ENCODE assay signal across 30 cellular contexts in genomic region chr2:102522169-102522568, GRCh38. TPM values are rescaled to one million over a fixed set of nuclear protein-coding genes. Genes with fewer than 3 reads are reported as not detected.
"Had no signal": no experiment of that assay in that cellular context is flagged by ENCODE, and none has a peak within 500 bp of the region (broad histone marks: within the 10 kb centered on the region; RNA-seq: fewer than 3 reads in every experiment).

No MANE protein-coding gene starts in this region.

- H2AFZ ChIP-seq: parathyroid adenoma had no signal

- H3K27ac Mint-ChIP-seq: naive B cell; naive thymus-derived CD8-positive, alpha-beta T cell; nephron progenitor cell; progenitor cell of endocrine pancreas; stimulated activated effector memory CD8-positive, alpha-beta T cell treated with anti-CD3 and anti-CD28 coated beads, Interleukin-12 subunit alpha, Interleukin-12 subunit beta, amount 100 ng/mL, for 72 hours; stimulated activated naive CD8-positive, alpha-beta T cell treated with anti-CD3 and anti-CD28 coated beads, Interleukin-15, amount 100 ng/mL, for 72 hours had no signal

- H3K4me1 ChIP-seq: parathyroid adenoma, psoas muscle, suprapubic skin, testis, tibial artery, upper lobe of left lung, vagina had no signal

- H3K9me3 ChIP-seq: ovary, psoas muscle, suprapubic skin, testis, tibial artery, transverse colon, upper lobe of left lung, vagina had no signal

- FAIRE-seq: urothelium cell line had no signal

- H3K9ac ChIP-seq: parathyroid adenoma had no signal

- H3K27me3 ChIP-seq: ovary, suprapubic skin, testis, tibial artery, transverse colon, upper lobe of left lung, vagina had no signal

- H3K4me3 Mint-ChIP-seq: naive thymus-derived CD8-positive, alpha-beta T cell; nephron progenitor cell; neural crest cell; stimulated activated effector memory CD8-positive, alpha-beta T cell treated with anti-CD3 and anti-CD28 coated beads, Interleukin-12 subunit alpha, Interleukin-12 subunit beta, amount 100 ng/mL, for 72 hours; stimulated activated naive CD8-positive, alpha-beta T cell treated with anti-CD3 and anti-CD28 coated beads, Interleukin-15, amount 100 ng/mL, for 72 hours had no signal

- DNase-seq: naive B cell; naive thymus-derived CD8-positive, alpha-beta T cell; nephron progenitor cell; occipital lobe; ovary; posterior cingulate gyrus; psoas muscle; right cardiac atrium; stimulated activated CD4-positive, alpha-beta T cell treated with anti-CD3 and anti-CD28 coated beads, Interleukin-15, amount 100 ng/mL, for 24 hours; stimulated activated CD4-positive, alpha-beta T cell treated with anti-CD3 and anti-CD28 coated beads, Interleukin-2, amount 100 ng/mL, for 24 hours; stimulated activated CD4-positive, alpha-beta T cell treated with anti-CD3 and anti-CD28 coated beads, Interleukin-2, amount 100 ng/mL, for 48 hours; stimulated activated CD4-positive, alpha-beta T cell treated with anti-CD3 and anti-CD28 coated beads, Interleukin-4, amount 100 ng/mL, for 24 hours; stimulated activated naive CD4-positive, alpha-beta T cell; stimulated activated naive CD8-positive, alpha-beta T cell treated with anti-CD3 and anti-CD28 coated beads, Interleukin-15, amount 100 ng/mL, for 72 hours; stimulated activated naive CD8-positive, alpha-beta T cell treated with anti-CD3 and anti-CD28 coated beads, Interleukin-15, Interleukin-2, amounts not matched to agents 100 U/mL and 50 U/mL, for 24 hours; substantia nigra; testis; tibial artery; transverse colon; upper lobe of left lung had no signal

- H3K36me3 ChIP-seq: ovary, suprapubic skin, tibial artery, transverse colon, upper lobe of left lung, vagina had no signal

- ATAC-seq: naive thymus-derived CD8-positive, alpha-beta T cell; psoas muscle; right cardiac atrium; sciatic nerve; stimulated activated naive CD8-positive, alpha-beta T cell treated with anti-CD3 and anti-CD28 coated beads, Interleukin-15, amount 100 ng/mL, for 72 hours; stimulated activated naive CD8-positive, alpha-beta T cell treated with anti-CD3 and anti-CD28 coated beads, Interleukin-15, Interleukin-2, amounts not matched to agents 100 U/mL and 50 U/mL, for 24 hours had no signal

- H3K4me1 Mint-ChIP-seq: naive B cell; nephron progenitor cell; neural crest cell; stimulated activated naive CD8-positive, alpha-beta T cell treated with anti-CD3 and anti-CD28 coated beads, Interleukin-15, amount 100 ng/mL, for 72 hours had no signal

- H3K4me3 ChIP-seq: ovary, psoas muscle, skin epidermis, suprapubic skin, testis, tibial artery, transverse colon, upper lobe of left lung, vagina had no signal

- H3K27me3 Mint-ChIP-seq: progenitor cell of endocrine pancreas; stimulated activated naive CD8-positive, alpha-beta T cell treated with anti-CD3 and anti-CD28 coated beads, Interleukin-15, amount 100 ng/mL, for 72 hours had no signal

- H3K9me3 Mint-ChIP-seq: naive thymus-derived CD8-positive, alpha-beta T cell; nephron progenitor cell; neural crest cell; stimulated activated effector memory CD8-positive, alpha-beta T cell treated with anti-CD3 and anti-CD28 coated beads, Interleukin-12 subunit alpha, Interleukin-12 subunit beta, amount 100 ng/mL, for 72 hours; stimulated activated naive CD8-positive, alpha-beta T cell treated with anti-CD3 and anti-CD28 coated beads, Interleukin-15, amount 100 ng/mL, for 72 hours had no signal

- H3K79me2 ChIP-seq: parathyroid adenoma had no signal

- H3K36me3 Mint-ChIP-seq: naive B cell; naive thymus-derived CD8-positive, alpha-beta T cell; stimulated activated effector memory CD8-positive, alpha-beta T cell treated with anti-CD3 and anti-CD28 coated beads, Interleukin-12 subunit alpha, Interleukin-12 subunit beta, amount 100 ng/mL, for 72 hours had no signal

- H3K27ac ChIP-seq: ovary, parathyroid adenoma, psoas muscle, skin epidermis, suprapubic skin, testis, tibial artery, transverse colon, upper lobe of left lung, vagina had no signal

RNA-seq across cellular contexts. Expression of gene SLC9A4, which starts 49.1 kb away (rescaled TPM):
- total RNA-seq: naive thymus-derived CD8-positive, alpha-beta T cell; neural crest cell; osteoblast; right cardiac atrium; sciatic nerve; transverse colon; upper lobe of left lung; vagina had no signal
- polyA plus RNA-seq: naive thymus-derived CD8-positive, alpha-beta T cell; ovary; psoas muscle; right cardiac atrium had no signal
